Comparison of ENCODE assay signal across 8 cellular contexts in the genomic region with DNA sequence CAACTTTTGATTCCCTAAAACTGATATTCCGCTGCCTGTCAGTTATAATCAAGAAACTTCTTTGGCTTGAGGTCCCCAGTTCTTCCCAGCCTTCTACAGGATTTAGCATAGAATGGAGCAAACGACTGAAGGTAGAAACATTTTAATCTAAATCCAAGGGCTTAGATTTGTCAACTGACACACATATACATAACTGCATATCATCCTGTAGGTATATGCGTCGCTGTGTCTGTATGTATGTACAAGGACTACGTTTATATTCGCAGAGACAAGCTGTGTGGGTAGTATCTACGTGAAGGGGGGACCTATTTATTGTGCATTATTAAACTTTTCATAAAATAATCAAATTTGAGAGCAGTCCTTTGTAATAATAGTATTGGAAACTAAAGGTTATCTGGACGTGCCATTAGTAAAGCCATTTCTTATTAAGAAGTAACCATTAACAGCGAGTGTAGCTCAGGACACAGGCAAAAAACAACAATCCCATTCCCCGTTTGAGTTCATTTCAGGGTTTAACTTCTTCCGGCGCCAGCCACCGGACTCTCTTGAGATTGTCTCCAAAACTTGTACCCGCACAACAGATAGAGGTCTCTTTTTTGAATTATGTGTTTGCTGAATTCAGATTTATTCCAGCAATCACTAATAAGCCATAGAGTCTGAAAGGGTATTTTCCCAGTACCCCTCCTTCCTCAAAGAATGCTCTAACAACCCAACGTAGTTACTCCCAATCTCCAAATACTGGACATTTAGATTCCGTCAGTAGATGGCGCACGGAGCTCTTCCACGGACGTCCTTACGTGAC. TPM values are rescaled to one million over a fixed set of nuclear protein-coding genes. Genes with fewer than 3 reads are reported as not detected.
DNase-seq lines count a peak whose midpoint lies in the region; ATAC-seq and TF ChIP-seq lines count a peak whose summit lies in the region.

No MANE protein-coding gene starts in this region.

- H3K79me2 ChIP-seq in PC-3 (ENCODE audit: low read length) = no peaks in the 10 kb centered on the region

- peaks cover 2% of the 10 kb centered on the region; the same call in 1 of the 2 replicates for H3K36me3 ChIP-seq in BJ (ENCODE audit: control insufficient read depth, insufficient read depth, low read length)
- H3K36me3 ChIP-seq in HUES64 (ENCODE audit: insufficient read depth, low read length) = no peaks in the 10 kb centered on the region
- no peaks in the 10 kb centered on the region for H3K36me3 ChIP-seq in PC-3 (ENCODE audit: low read depth, low read length)

- H3K4me3 ChIP-seq in BJ (ENCODE audit: low read depth, low read length) (no peak overlapping the region), HUES64 (ENCODE audit: low read length) (peak overlapping the region; percentile 91), PC-3 (ENCODE audit: low read length) (peak overlapping the region; percentile 87), right cardiac atrium (ENCODE audit: low read length) (peak overlapping the region; percentile 96)

- CTCF ChIA-PET in BJ (lab: Yijun Ruan, JAX) (interaction anchor here (0.6 to 7.4 kb wide), 22 partner anchors 15 to 493 kb away, joined by 3 to 103 read pairs (median 4); a partner anchor contains a TSS), PC-3 (lab: Charles Lee) (interaction anchor here (0.7 to 1.5 kb wide), 4 partner anchors 201 to 487 kb away, joined by 3 to 6 read pairs (median 4); no protein-coding TSS in a partner anchor)

- peak overlapping the region; percentile 89 for H2AFZ ChIP-seq in PC-3 (ENCODE audit: low read length)

- intact Hi-C loops in PC-3 (cut with micrococcal nuclease) (loop anchor here (1.0 to 5.0 kb wide), 8 partner anchors 60 to 487 kb away; a partner anchor contains a TSS), right cardiac atrium (cut with DNase I) (loop anchor here (5.0 to 10.0 kb wide), 6 partner anchors 58 to 320 kb away; a partner anchor contains a TSS)

- H3K4me1 ChIP-seq in HUES64 (ENCODE audit: insufficient read depth, low read length) (peaks cover 19% of the 10 kb centered on the region), PC-3 (ENCODE audit: insufficient read depth, low read length) (peaks cover 8% of the 10 kb centered on the region), right cardiac atrium (ENCODE audit: control insufficient read depth, insufficient read depth, low read length) (no peaks in the 10 kb centered on the region)

- TF ChIP-seq CTCF in BJ (IDR thresholded peaks at IDR 0.05; ENCODE audit: insufficient read depth, low read depth, low read length) (peak; percentile 78), PC-3 (conservative IDR thresholded peaks at IDR 0.05; ENCODE audit: low read depth, low read length) (peak; percentile 89)

- 3% methylated on average over 18 of the region's 21 CpGs for WGBS in HUES64
- WGBS in right cardiac atrium = 7% methylated on average over 21 of the region's 21 CpGs

- H3K27ac ChIP-seq in HUES64 (ENCODE audit: low read depth, low read length) (no peak overlapping the region), PC-3 (ENCODE audit: low read length) (no peak overlapping the region), right cardiac atrium (ENCODE audit: low read length) (no peak overlapping the region)

- POLR2A ChIA-PET in BJ (lab: Charles Lee) (no interaction called here), PC-3 (lab: Charles Lee; ENCODE audit: unreplicated experiment) (no interaction called here)

- H3K4me2 ChIP-seq in PC-3 (ENCODE audit: low read length) = peak overlapping the region; percentile 91

- DNase-seq in BJ (ENCODE audit: low read depth) (no peak), PC-3 (peak; percentile 81), anterior cingulate cortex (lab: John Stamatoyannopoulos, UW) (peak in 34 of 58 donors; percentile 2 to 60 (median 28)), right cardiac atrium (peak; percentile 31 to 67 (median 56)), putamen (ENCODE audit: low spot score) (peak; percentile 82)

- H3K9me2 ChIP-seq in PC-3 (replicated peaks; ENCODE audit: low read length) = no peaks in the 10 kb centered on the region

- no peaks in the 10 kb centered on the region for H3K9me3 ChIP-seq in HUES64 (ENCODE audit: insufficient read depth, low read depth, low read length)
- no peaks in the 10 kb centered on the region for H3K9me3 ChIP-seq in PC-3 (ENCODE audit: low read length)
- no peaks in the 10 kb centered on the region for H3K9me3 ChIP-seq in right cardiac atrium (ENCODE audit: control insufficient read depth, low read length)

- no TSS peak for BruUV-seq in PC-3 (replicated peaks; lab: Mats Ljungman, UMichigan)

- H3F3A ChIP-seq in PC-3 (ENCODE audit: low read length, unreplicated experiment) = no peaks in the 10 kb centered on the region

- ATAC-seq in GM18868 (IDR thresholded peaks at IDR 0.05; ENCODE audit: unreplicated experiment) = peak; percentile 18
- ATAC-seq in PC-3 = peak; percentile 14; the same call in 1 of the 2 replicates
- peak in 1 of 2 donors; percentile 31 for ATAC-seq in right cardiac atrium
- no peak for ATAC-seq in HG02884 (IDR thresholded peaks at IDR 0.05; ENCODE audit: unreplicated experiment)

- H4K20me1 ChIP-seq in PC-3 (ENCODE audit: low read length) = no peaks in the 10 kb centered on the region

- no peaks in the 10 kb centered on the region for H3K27me3 ChIP-seq in BJ (ENCODE audit: control insufficient read depth, insufficient read depth, low read length)
- peaks cover 49% of the 10 kb centered on the region for H3K27me3 ChIP-seq in HUES64 (ENCODE audit: insufficient read depth, low read length)
- no peaks in the 10 kb centered on the region for H3K27me3 ChIP-seq in PC-3 (ENCODE audit: low read length)
- no peaks in the 10 kb centered on the region for H3K27me3 ChIP-seq in right cardiac atrium (ENCODE audit: control insufficient read depth, insufficient read depth)

- H3K9ac ChIP-seq in HUES64 (ENCODE audit: low read depth, low read length) (no peak overlapping the region), PC-3 (ENCODE audit: low read length) (peak overlapping the region; percentile 42; the same call in 1 of the 2 replicates)

RNA-seq across cellular contexts. Expression of a gene that starts 2.1 kb away (rescaled TPM):
- polyA plus RNA-seq in BJ (2011; rRNA removed) (13.8 and 32.1 TPM in 2 replicates), right cardiac atrium (7.5 TPM)
- polyA minus RNA-seq in BJ (2011; rRNA and poly(A)+ RNA removed) = 10.1 and 11.2 TPM in 2 replicates
- 15.7 TPM for polyA plus RNA-seq in HUES64 (2013, experiment 1 of 2)
- polyA plus RNA-seq in HUES64 (2013, experiment 2 of 2) = 21.6 TPM
- total RNA-seq in PC-3 (2014; rRNA removed) (6.4 and 7.1 TPM in 2 replicates), right cardiac atrium (10 to 100 TPM in 1 of 4 donors, 1 to 10 TPM in 3; 5.8 to 14.0 (median 8.8) TPM)

RNA-seq across cellular contexts. Expression of a gene that starts 59.7 kb away (rescaled TPM):
- 32.9 and 42.1 TPM in 2 replicates for polyA plus RNA-seq in BJ (2011; rRNA removed)
- polyA minus RNA-seq in BJ (2011; rRNA and poly(A)+ RNA removed) = 40.4 and 61.3 TPM in 2 replicates
- 26.7 TPM for polyA plus RNA-seq in HUES64 (2013, experiment 1 of 2)
- 32.8 TPM for polyA plus RNA-seq in HUES64 (2013, experiment 2 of 2)
- total RNA-seq in PC-3 (2014; rRNA removed) = 35.1 and 38.4 TPM in 2 replicates
- total RNA-seq in right cardiac atrium = 10 to 100 TPM; 29.4 to 40.5 (median 37.9) TPM
- polyA plus RNA-seq in right cardiac atrium = 9.5 TPM
